In genomic region chr7:37052673-37053072, GRCh38 we compare ENCODE assay signal across 1 cellular context.
A peak's percentile ranks its signal among the peaks of the same experiment; 100 is the strongest.
TF ChIP-seq lines count a peak whose summit lies in the region.

No MANE protein-coding gene starts in this region.

TF ChIP-seq in HepG2, 621 proteins besides CTCF, POLR2A, EP300 and RAD21 (continued from another document and continues in another):
- TF ChIP-seq MIER3 (CRISPR knock-in tag; IDR thresholded peaks at IDR 0.05; ENCODE audit: borderline replicate concordance), result peak; percentile 83; the same call in 1 of the 2 replicates
- no peak for TF ChIP-seq ZMYM3 (CRISPR knock-in tag; IDR thresholded peaks at IDR 0.05)
- peak; percentile 78; the same call in 1 of the 2 replicates for TF ChIP-seq TGIF2 (CRISPR knock-in tag; IDR thresholded peaks at IDR 0.05)
- TF ChIP-seq KLF6 (CRISPR knock-in tag; IDR thresholded peaks at IDR 0.05), result peak; percentile 98
- TF ChIP-seq ZNF879 (CRISPR knock-in tag; IDR thresholded peaks at IDR 0.05), result peak; percentile 69; the same call in 1 of the 2 replicates
- no peak for TF ChIP-seq MLX (CRISPR knock-in tag; IDR thresholded peaks at IDR 0.05)
- TF ChIP-seq MTA3 (CRISPR knock-in tag; IDR thresholded peaks at IDR 0.05), result no peak
- no peak for TF ChIP-seq CHD4 (IDR thresholded peaks at IDR 0.05; ENCODE audit: borderline replicate concordance, low read length)
- TF ChIP-seq AHR (CRISPR knock-in tag; IDR thresholded peaks at IDR 0.05), result peak; percentile 85
- no peak for TF ChIP-seq ARID2 (CRISPR knock-in tag; IDR thresholded peaks at IDR 0.05; ENCODE audit: borderline replicate concordance)
- TF ChIP-seq SALL2 (CRISPR knock-in tag; IDR thresholded peaks at IDR 0.05), result 0 out of 2 replicates have a peak, but pooled peaks have one; percentile 62
- TF ChIP-seq, protein P1, sequence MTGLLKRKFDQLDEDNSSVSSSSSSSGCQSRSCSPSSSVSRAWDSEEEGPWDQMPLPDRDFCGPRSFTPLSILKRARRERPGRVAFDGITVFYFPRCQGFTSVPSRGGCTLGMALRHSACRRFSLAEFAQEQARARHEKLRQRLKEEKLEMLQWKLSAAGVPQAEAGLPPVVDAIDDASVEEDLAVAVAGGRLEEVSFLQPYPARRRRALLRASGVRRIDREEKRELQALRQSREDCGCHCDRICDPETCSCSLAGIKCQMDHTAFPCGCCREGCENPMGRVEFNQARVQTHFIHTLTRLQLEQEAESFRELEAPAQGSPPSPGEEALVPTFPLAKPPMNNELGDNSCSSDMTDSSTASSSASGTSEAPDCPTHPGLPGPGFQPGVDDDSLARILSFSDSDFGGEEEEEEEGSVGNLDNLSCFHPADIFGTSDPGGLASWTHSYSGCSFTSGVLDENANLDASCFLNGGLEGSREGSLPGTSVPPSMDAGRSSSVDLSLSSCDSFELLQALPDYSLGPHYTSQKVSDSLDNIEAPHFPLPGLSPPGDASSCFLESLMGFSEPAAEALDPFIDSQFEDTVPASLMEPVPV (CRISPR knock-in tag; IDR thresholded peaks at IDR 0.05), result no peak
- TF ChIP-seq CREBL2 (CRISPR knock-in tag; IDR thresholded peaks at IDR 0.05; ENCODE audit: borderline replicate concordance), result peak; percentile 71; the same call in 1 of the 2 replicates
- peak; percentile 69; the same call in 1 of the 2 replicates for TF ChIP-seq ZNF230 (CRISPR knock-in tag; IDR thresholded peaks at IDR 0.05)
- no peak for TF ChIP-seq RBFOX2 (IDR thresholded peaks at IDR 0.05; ENCODE audit: low read depth, low read length)
- no peak for TF ChIP-seq ZNF747 (CRISPR knock-in tag; IDR thresholded peaks at IDR 0.05; ENCODE audit: borderline replicate concordance)
- TF ChIP-seq SIN3A (IDR thresholded peaks at IDR 0.05; ENCODE audit: borderline replicate concordance, low read depth, low read length), result peak; percentile 70; the same call in 1 of the 2 replicates
- TF ChIP-seq, protein P2, sequence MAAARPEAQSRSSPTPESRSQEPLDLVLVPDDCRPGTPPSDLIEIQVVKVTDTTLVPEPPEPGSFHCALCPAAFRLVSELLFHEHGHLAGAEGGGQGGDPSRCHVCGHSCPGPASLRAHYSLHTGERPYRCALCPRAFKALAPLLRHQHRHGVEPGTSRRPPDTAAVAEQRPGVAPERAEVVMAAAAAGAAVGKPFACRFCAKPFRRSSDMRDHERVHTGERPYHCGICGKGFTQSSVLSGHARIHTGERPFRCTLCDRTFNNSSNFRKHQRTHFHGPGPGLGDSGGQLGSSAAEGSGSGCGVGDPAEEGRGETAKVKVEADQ (CRISPR knock-in tag; IDR thresholded peaks at IDR 0.05; ENCODE audit: borderline replicate concordance), result no peak
- TF ChIP-seq ZFP36L2 (CRISPR knock-in tag; IDR thresholded peaks at IDR 0.05), result 0 out of 2 replicates have a peak, but pooled peaks have one; percentile 75
- no peak for TF ChIP-seq NFRKB (IDR thresholded peaks at IDR 0.05)
- TF ChIP-seq ZNF367 (CRISPR knock-in tag; IDR thresholded peaks at IDR 0.05; ENCODE audit: borderline replicate concordance), result peak; percentile 55; the same call in 1 of the 2 replicates
- TF ChIP-seq HOXA5 (CRISPR knock-in tag; IDR thresholded peaks at IDR 0.05), result peak; percentile 97
- peak; percentile 92; the same call in 1 of the 2 replicates for TF ChIP-seq ZBTB44 (CRISPR knock-in tag; IDR thresholded peaks at IDR 0.05)
- no peak for TF ChIP-seq ZNF235 (CRISPR knock-in tag; IDR thresholded peaks at IDR 0.05; ENCODE audit: borderline replicate concordance)
- peak; percentile 61; the same call in 1 of the 2 replicates for TF ChIP-seq ZSCAN21 (CRISPR knock-in tag; IDR thresholded peaks at IDR 0.05; ENCODE audit: borderline replicate concordance)
- TF ChIP-seq, protein P3, sequence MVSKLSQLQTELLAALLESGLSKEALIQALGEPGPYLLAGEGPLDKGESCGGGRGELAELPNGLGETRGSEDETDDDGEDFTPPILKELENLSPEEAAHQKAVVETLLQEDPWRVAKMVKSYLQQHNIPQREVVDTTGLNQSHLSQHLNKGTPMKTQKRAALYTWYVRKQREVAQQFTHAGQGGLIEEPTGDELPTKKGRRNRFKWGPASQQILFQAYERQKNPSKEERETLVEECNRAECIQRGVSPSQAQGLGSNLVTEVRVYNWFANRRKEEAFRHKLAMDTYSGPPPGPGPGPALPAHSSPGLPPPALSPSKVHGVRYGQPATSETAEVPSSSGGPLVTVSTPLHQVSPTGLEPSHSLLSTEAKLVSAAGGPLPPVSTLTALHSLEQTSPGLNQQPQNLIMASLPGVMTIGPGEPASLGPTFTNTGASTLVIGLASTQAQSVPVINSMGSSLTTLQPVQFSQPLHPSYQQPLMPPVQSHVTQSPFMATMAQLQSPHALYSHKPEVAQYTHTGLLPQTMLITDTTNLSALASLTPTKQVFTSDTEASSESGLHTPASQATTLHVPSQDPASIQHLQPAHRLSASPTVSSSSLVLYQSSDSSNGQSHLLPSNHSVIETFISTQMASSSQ (IDR thresholded peaks at IDR 0.05; ENCODE audit: low read depth), result no peak
- TF ChIP-seq, protein P3 (CRISPR knock-in tag; IDR thresholded peaks at IDR 0.05; ENCODE audit: borderline replicate concordance), result no peak
- no peak for TF ChIP-seq MLLT10 (CRISPR knock-in tag; IDR thresholded peaks at IDR 0.05)
- TF ChIP-seq ZKSCAN8 (CRISPR knock-in tag; IDR thresholded peaks at IDR 0.05; ENCODE audit: borderline replicate concordance), result peak; percentile 63; the same call in 1 of the 2 replicates
- no peak for TF ChIP-seq ZNF598 (CRISPR knock-in tag; IDR thresholded peaks at IDR 0.05; ENCODE audit: borderline replicate concordance)
- no peak for TF ChIP-seq ZNF292 (CRISPR knock-in tag; IDR thresholded peaks at IDR 0.05; ENCODE audit: borderline replicate concordance, low read depth)
- no peak for TF ChIP-seq MXI1 (IDR thresholded peaks at IDR 0.05; ENCODE audit: borderline replicate concordance, low read depth, low read length)
- no peak for TF ChIP-seq LCORL (IDR thresholded peaks at IDR 0.05)
- no peak for TF ChIP-seq LCORL (CRISPR knock-in tag; IDR thresholded peaks at IDR 0.05)
- TF ChIP-seq ARNT2 (CRISPR knock-in tag; IDR thresholded peaks at IDR 0.05; ENCODE audit: low read depth), result peak; percentile 67; the same call in 1 of the 2 replicates
- peak; percentile 96 for TF ChIP-seq ZNF644 (CRISPR knock-in tag; IDR thresholded peaks at IDR 0.05; ENCODE audit: low read depth)
- no peak for TF ChIP-seq ARNT (IDR thresholded peaks at IDR 0.05)
- TF ChIP-seq, protein P4, sequence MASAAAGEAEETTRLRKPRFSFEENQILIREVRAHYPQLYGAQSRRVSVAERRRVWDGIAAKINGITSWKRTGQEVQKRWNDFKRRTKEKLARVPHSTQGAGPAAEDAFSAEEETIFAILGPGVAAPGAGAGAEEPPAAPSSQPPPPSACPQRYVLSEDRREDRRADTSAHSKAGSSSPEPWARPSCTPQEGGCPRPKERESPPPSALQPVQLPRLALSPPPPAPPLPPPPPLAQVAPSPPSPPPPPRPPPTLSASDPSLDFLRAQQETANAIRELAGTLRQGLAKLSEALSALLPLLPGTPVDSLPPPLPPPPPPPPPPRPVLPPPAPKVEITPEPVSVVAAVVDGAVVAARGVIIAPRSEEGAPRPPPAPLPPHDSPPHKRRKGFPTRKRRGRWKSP (CRISPR knock-in tag; IDR thresholded peaks at IDR 0.05), result peak; percentile 70; the same call in 1 of the 2 replicates
- TF ChIP-seq TCF7L2 (IDR thresholded peaks at IDR 0.05; ENCODE audit: low read depth, low read length), result no peak
- TF ChIP-seq, protein P5, sequence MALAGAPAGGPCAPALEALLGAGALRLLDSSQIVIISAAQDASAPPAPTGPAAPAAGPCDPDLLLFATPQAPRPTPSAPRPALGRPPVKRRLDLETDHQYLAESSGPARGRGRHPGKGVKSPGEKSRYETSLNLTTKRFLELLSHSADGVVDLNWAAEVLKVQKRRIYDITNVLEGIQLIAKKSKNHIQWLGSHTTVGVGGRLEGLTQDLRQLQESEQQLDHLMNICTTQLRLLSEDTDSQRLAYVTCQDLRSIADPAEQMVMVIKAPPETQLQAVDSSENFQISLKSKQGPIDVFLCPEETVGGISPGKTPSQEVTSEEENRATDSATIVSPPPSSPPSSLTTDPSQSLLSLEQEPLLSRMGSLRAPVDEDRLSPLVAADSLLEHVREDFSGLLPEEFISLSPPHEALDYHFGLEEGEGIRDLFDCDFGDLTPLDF (CRISPR knock-in tag; IDR thresholded peaks at IDR 0.05), result peak; percentile 37; the same call in 1 of the 2 replicates
- no peak for TF ChIP-seq ZNF44 (CRISPR knock-in tag; IDR thresholded peaks at IDR 0.05)
- TF ChIP-seq ZNF704 (CRISPR knock-in tag; IDR thresholded peaks at IDR 0.05; ENCODE audit: borderline replicate concordance), result no peak
- TF ChIP-seq NFKB2 (CRISPR knock-in tag; IDR thresholded peaks at IDR 0.05; ENCODE audit: borderline replicate concordance), result peak; percentile 72; the same call in 1 of the 2 replicates
- TF ChIP-seq XRCC5 (optimal IDR thresholded peaks at IDR 0.05; ENCODE audit: low read length), result peak; percentile 21
- TF ChIP-seq ZNF678 (CRISPR knock-in tag; IDR thresholded peaks at IDR 0.05), result 0 out of 2 replicates have a peak, but pooled peaks have one; percentile 66
